Comparison of ENCODE assay signal across 35 cellular contexts in the genomic region with DNA sequence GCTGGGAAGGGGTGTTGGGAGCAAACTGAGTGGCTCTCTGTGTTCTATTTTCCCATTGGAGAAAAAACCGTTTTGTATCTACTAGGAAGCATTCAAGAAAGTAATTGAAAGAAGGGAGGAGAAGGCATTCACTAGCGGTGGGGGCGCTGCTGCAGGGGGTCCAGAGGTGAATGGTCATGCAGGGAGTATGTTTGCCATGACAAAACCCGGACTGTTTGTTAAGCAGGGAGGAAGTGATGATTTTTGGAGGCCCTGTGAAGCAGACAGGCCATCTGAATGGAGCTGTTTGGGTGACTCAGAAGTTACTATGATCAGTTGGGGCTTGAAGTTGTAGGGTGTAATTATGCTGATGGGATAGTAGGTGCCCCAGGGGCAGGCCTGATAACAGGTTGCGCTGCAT. TPM values are rescaled to one million over a fixed set of nuclear protein-coding genes. Genes with fewer than 3 reads are reported as not detected.
DNase-seq lines count a peak whose midpoint lies in the region; ATAC-seq, FAIRE-seq and TF ChIP-seq lines count a peak whose summit lies in the region.
"Had no signal": no experiment of that assay in that cellular context is flagged by ENCODE, and none has a peak within 500 bp of the region (broad histone marks: within the 10 kb centered on the region; RNA-seq: fewer than 3 reads in every experiment).

No MANE protein-coding gene starts in this region.

- DNase-seq in Caco-2: no peak
- no peak for DNase-seq in K562 (ENCODE audit: extremely low read depth in 1 of 4, low spot score in 3 of 4)
- DNase-seq in HK-2 (ENCODE audit: unreplicated experiment): no peak
- no peak for DNase-seq in NCI-H1092 treated with DMSO at 0.1 percent for 48 hours (lab: John Stamatoyannopoulos, UW)
- DNase-seq in activated naive CD4-positive, alpha-beta T cell (lab: John Stamatoyannopoulos, UW): no peak
- DNase-seq in occipital lobe (lab: John Stamatoyannopoulos, UW): no peak
- DNase-seq: activated CD4-positive, alpha-beta memory T cell treated with anti-CD3 and anti-CD28 coated beads for 36 hours; activated naive CD4-positive, alpha-beta T cell treated with Interleukin-2 at 50 U/mL for 16 hours; activated T-cell treated with anti-CD3 and anti-CD28 coated beads, Interleukin-2, amount 50 U/mL, for 72 hours; GF-D8; heart right ventricle; left colon; MM.1S; NCI-H1436 treated with DMSO at 0.1 percent for 48 hours; NCI-H2081 treated with DMSO at 0.1 percent for 48 hours; NCI-H345; NCI-H774; nephron progenitor cell; stimulated activated CD4-positive, alpha-beta T cell treated with anti-CD3 and anti-CD28 coated beads, Interleukin-2, amount 100 ng/mL, for 24 hours; stimulated activated CD8-positive, alpha-beta memory T cell treated with anti-CD3 and anti-CD28 coated beads, Interleukin-4, amount 100 ng/mL, for 48 hours; T-helper 1 cell; uterus had no signal

- peak overlapping the region; percentile 13 for H3K27ac Mint-ChIP-seq in Caco-2 (ENCODE audit: unreplicated experiment)
- H3K27ac Mint-ChIP-seq: activated CD4-positive, alpha-beta memory T cell treated with anti-CD3 and anti-CD28 coated beads for 36 hours; activated T-cell treated with anti-CD3 and anti-CD28 coated beads, Interleukin-2, amount 50 U/mL, for 72 hours; CD14-positive monocyte; dendritic cell treated with granulocyte-macrophage colony-stimulating factor and Interleukin-4, amounts not matched to agents 40 ng/mL and 50 ng/mL, for 4 days; nephron progenitor cell; stimulated activated naive CD8-positive, alpha-beta T cell treated with anti-CD3 and anti-CD28 coated beads, Interleukin-15, Interleukin-2, amounts not matched to agents 100 ng/mL and 50 ng/mL, for 24 hours had no signal

- peak overlapping the region; percentile 93 for H3K27ac ChIP-seq in HUES48 (ENCODE audit: low read depth, low read length)
- no peak overlapping the region for H3K27ac ChIP-seq in K562 (ENCODE audit: extremely low read depth, low read depth, low read length)
- H3K27ac ChIP-seq in iPS-18a (ENCODE audit: low read length): no peak overlapping the region
- H3K27ac ChIP-seq: heart right ventricle, KMS-11, parathyroid adenoma, SJSA1, thoracic aorta, uterus had no signal

- H3K9me3 ChIP-seq in Caco-2 (no peaks in the 10 kb centered on the region), HUES48 (ENCODE audit: control insufficient read depth, insufficient read depth, low read length) (no peaks in the 10 kb centered on the region), K562 (replicated peaks; ENCODE audit: control insufficient read depth, insufficient read depth, low read depth, low read length) (no peaks in the 10 kb centered on the region), iPS-18a (ENCODE audit: control insufficient read depth, low read depth, low read length) (no peaks in the 10 kb centered on the region)
- H3K9me3 ChIP-seq: heart right ventricle, SJSA1, thoracic aorta, uterus had no signal

- no peak for TF ChIP-seq POLR2A in K562 (conservative IDR thresholded peaks at IDR 0.05)

- H3K4me3 Mint-ChIP-seq in Caco-2 (ENCODE audit: unreplicated experiment): no peak overlapping the region
- H3K4me3 Mint-ChIP-seq: activated CD4-positive, alpha-beta memory T cell treated with anti-CD3 and anti-CD28 coated beads for 36 hours; activated T-cell treated with anti-CD3 and anti-CD28 coated beads, Interleukin-2, amount 50 U/mL, for 72 hours; CD14-positive monocyte; central memory CD8-positive, alpha-beta T cell; dendritic cell treated with granulocyte-macrophage colony-stimulating factor and Interleukin-4, amounts not matched to agents 40 ng/mL and 50 ng/mL, for 4 days; nephron progenitor cell; stimulated activated naive CD8-positive, alpha-beta T cell treated with anti-CD3 and anti-CD28 coated beads, Interleukin-15, Interleukin-2, amounts not matched to agents 100 ng/mL and 50 ng/mL, for 24 hours had no signal

- intact Hi-C loops in Caco-2 (cut with micrococcal nuclease; ENCODE audit: unreplicated experiment) (no loop called here), K562 (cut with micrococcal nuclease) (no loop called here)

- no peak for TF ChIP-seq EP300 in K562 (IDR thresholded peaks at IDR 0.05; ENCODE audit: low read length)

- TF ChIP-seq RAD21 in K562 (CRISPR knock-in tag; conservative IDR thresholded peaks at IDR 0.05 in 1 of 2, IDR thresholded peaks at IDR 0.05 in 1 of 2): no peak

- CTCF ChIA-PET in Caco-2 (lab: Charles Lee) (no interaction called here), K562 (lab: Yijun Ruan, JAX; ENCODE audit: low intra/inter-chr PET ratio) (no interaction called here)

- H3K4me3 ChIP-seq in Caco-2 (ENCODE audit: low read depth, low read length) (no peak overlapping the region), HUES48 (ENCODE audit: low read depth, low read length) (peak overlapping the region; percentile 7; the same call in 1 of the 2 replicates), K562 (no peak overlapping the region), iPS-18a (ENCODE audit: low read length) (peak overlapping the region; percentile 11)
- H3K4me3 ChIP-seq: heart right ventricle, SJSA1, smooth muscle cell, thoracic aorta, uterus had no signal

- H3K9me3 Mint-ChIP-seq in Caco-2 (ENCODE audit: unreplicated experiment): no peaks in the 10 kb centered on the region
- H3K9me3 Mint-ChIP-seq: activated CD4-positive, alpha-beta memory T cell treated with anti-CD3 and anti-CD28 coated beads for 36 hours; activated T-cell treated with anti-CD3 and anti-CD28 coated beads, Interleukin-2, amount 50 U/mL, for 72 hours; central memory CD8-positive, alpha-beta T cell; stimulated activated naive CD8-positive, alpha-beta T cell treated with anti-CD3 and anti-CD28 coated beads, Interleukin-15, Interleukin-2, amounts not matched to agents 100 ng/mL and 50 ng/mL, for 24 hours had no signal

- POLR2A ChIA-PET in Caco-2 (lab: Charles Lee) (no interaction called here), K562 (lab: Yijun Ruan, JAX) (interaction anchor here (0.6 kb wide), 1 partner anchor 37 kb away, joined by 3 read pairs; no protein-coding TSS in a partner anchor)

- TF ChIP-seq CTCF in Caco-2 (IDR thresholded peaks at IDR 0.05; ENCODE audit: insufficient read depth in 1 of 2, low read depth in 1 of 2, low read length in 1 of 2, severe bottlenecking in 1 of 2, unreplicated experiment in 1 of 2) (no peak), K562 (IDR thresholded peaks at IDR 0.05 in 2 of 3, conservative IDR thresholded peaks at IDR 0.05 in 1 of 3; ENCODE audit: insufficient read depth in 2 of 3, low read depth in 1 of 3, low read length in 3 of 3) (no peak)

- WGBS in K562 (ENCODE audit: insufficient coverage, low coverage, missing lambda C conversion rate): 55% methylated on average over 5 of the region's 5 CpGs

- no peak for ATAC-seq in K562
- ATAC-seq: activated T-cell treated with anti-CD3 and anti-CD28 coated beads, Interleukin-2, amount 50 U/mL, for 72 hours; heart right ventricle; left colon had no signal

- peaks cover 7% of the 10 kb centered on the region for H3K4me1 Mint-ChIP-seq in Caco-2 (ENCODE audit: low read depth, unreplicated experiment)

- in situ Hi-C loops in K562 (cut with MboI): no loop called here

- peaks cover 62% of the 10 kb centered on the region for H3K79me2 ChIP-seq in K562 (ENCODE audit: control insufficient read depth, insufficient read depth, low read length)
- H3K79me2 ChIP-seq: parathyroid adenoma had no signal

- no peaks in the 10 kb centered on the region for H3K9me1 ChIP-seq in K562 (ENCODE audit: control insufficient read depth, insufficient read depth, low read length)

- FAIRE-seq in K562 (lab: Jason Lieb, UNC): no peak
- FAIRE-seq: A204.1, frontal cortex had no signal

- H3K4me2 ChIP-seq in K562 (ENCODE audit: insufficient read depth, low read length): no peak overlapping the region
- H3K4me2 ChIP-seq: KMS-11, smooth muscle cell had no signal

- H3K36me3 Mint-ChIP-seq in Caco-2 (ENCODE audit: insufficient read depth, unreplicated experiment): no peaks in the 10 kb centered on the region
- H3K36me3 Mint-ChIP-seq: CD14-positive monocyte had no signal

- H3K4me1 ChIP-seq in Caco-2 (no peaks in the 10 kb centered on the region), HUES48 (ENCODE audit: control insufficient read depth, insufficient read depth, low read length) (peaks cover 44% of the 10 kb centered on the region), K562 (replicated peaks in 1 of 2; ENCODE audit: control insufficient read depth in 2 of 2, insufficient read depth in 2 of 2, low read length in 2 of 2) (peaks cover 0 to 17% of the 10 kb centered on the region in 2 experiments; a peak in 2 of 5 replicates), iPS-18a (ENCODE audit: control insufficient read depth, low read depth, low read length) (peaks cover 50% of the 10 kb centered on the region)
- H3K4me1 ChIP-seq: parathyroid adenoma, SJSA1, uterus had no signal

- H3K27me3 ChIP-seq in Caco-2 (replicated peaks; ENCODE audit: control insufficient read depth, insufficient read depth, low read length) (no peaks in the 10 kb centered on the region), HUES48 (ENCODE audit: control insufficient read depth, insufficient read depth, low read length) (no peaks in the 10 kb centered on the region), K562 (ENCODE audit: control insufficient read depth in 2 of 2, insufficient read depth in 2 of 2, low read length in 2 of 2) (no peaks in the 10 kb centered on the region), iPS-18a (ENCODE audit: control insufficient read depth, insufficient read depth, low read length) (no peaks in the 10 kb centered on the region)
- H3K27me3 ChIP-seq: heart right ventricle, SJSA1, uterus had no signal

- H3K36me3 ChIP-seq in Caco-2 (ENCODE audit: control insufficient read depth, insufficient read depth, low read length): no peaks in the 10 kb centered on the region
- no peaks in the 10 kb centered on the region for H3K36me3 ChIP-seq in HUES48 (ENCODE audit: control insufficient read depth, insufficient read depth, low read length)
- peaks cover 6% of the 10 kb centered on the region; the same call in 2 of the 3 replicates for H3K36me3 ChIP-seq in K562 (ENCODE audit: control insufficient read depth, insufficient read depth, low read length)
- H3K36me3 ChIP-seq in iPS-18a (ENCODE audit: control insufficient read depth, low read depth, low read length): no peaks in the 10 kb centered on the region
- H3K36me3 ChIP-seq: heart right ventricle, SJSA1, thoracic aorta, uterus had no signal

- H3K27me3 Mint-ChIP-seq in Caco-2 (ENCODE audit: insufficient read depth, unreplicated experiment): no peaks in the 10 kb centered on the region
- H3K27me3 Mint-ChIP-seq: activated CD4-positive, alpha-beta memory T cell treated with anti-CD3 and anti-CD28 coated beads for 36 hours; central memory CD8-positive, alpha-beta T cell; dendritic cell treated with granulocyte-macrophage colony-stimulating factor and Interleukin-4, amounts not matched to agents 40 ng/mL and 50 ng/mL, for 4 days; stimulated activated naive CD8-positive, alpha-beta T cell treated with anti-CD3 and anti-CD28 coated beads, Interleukin-15, Interleukin-2, amounts not matched to agents 100 ng/mL and 50 ng/mL, for 24 hours had no signal

- no peaks in the 10 kb centered on the region for H4K20me1 ChIP-seq in K562 (replicated peaks; ENCODE audit: control insufficient read depth, insufficient read depth, low read length)

- H3K9ac ChIP-seq in HUES48 (ENCODE audit: low read depth, low read length): no peak overlapping the region; the same call in 1 of the 2 replicates
- no peak overlapping the region for H3K9ac ChIP-seq in K562 (ENCODE audit: insufficient read depth in 1 of 2, low read depth in 2 of 2, low read length in 2 of 2)
- no peak overlapping the region for H3K9ac ChIP-seq in iPS-18a (ENCODE audit: low read length)
- H3K9ac ChIP-seq: KMS-11, parathyroid adenoma had no signal

- no TSS peak for BruUV-seq in Caco-2 (replicated peaks; lab: Mats Ljungman, UMichigan)
- BruUV-seq in K562 (replicated peaks; lab: Mats Ljungman, UMichigan): no TSS peak

- H2AFZ ChIP-seq in K562 (ENCODE audit: low read depth, low read length): no peak overlapping the region
- H2AFZ ChIP-seq: parathyroid adenoma had no signal

RNA-seq across cellular contexts. Expression of a gene that starts 7.0 kb away (rescaled TPM):
- total RNA-seq in Caco-2 (2022) (2.5 and 2.6 TPM in 2 replicates), K562 (2014; rRNA removed) (19.9 and 21.4 TPM in 2 replicates), K562 (2014; rRNA removed; fragmentation: Illumina TruSeq; extraction: Trizol) (25.3 and 30.4 TPM in 2 replicates), K562 (2015; rRNA removed; fragmentation: Illumina TruSeq; extraction: Trizol) (17.2 and 18.0 TPM in 2 replicates), K562 (2021) (19.2 and 22.1 TPM in 2 replicates), occipital lobe (4.7 TPM)
- total RNA-seq in K562 (2011; cell fraction: chromatin; rRNA removed; ENCODE audit: low replicate concordance): 31.1 and 42.4 TPM in 2 replicates
- total RNA-seq in K562 (2011; cell fraction: nucleolus; rRNA removed): 35.7 and 38.6 TPM in 2 replicates
- 24.4 and 28.5 TPM in 2 replicates for total RNA-seq in K562 (2011; cell fraction: nucleoplasm; rRNA removed)
- polyA plus RNA-seq in K562 (2011; rRNA removed) (15.8 and 21.0 TPM in 2 replicates), K562 (2014; fragmentation: Illumina TruSeq; extraction: Trizol) (18.8 and 20.5 TPM in 2 replicates), K562 (2014; fragmentation: Nextera tagmentation; extraction: Ambion mirVana) (1 to 10 TPM; 4.5 to 5.8 TPM), K562 (2014; rRNA removed) (12.8 and 15.6 TPM in 2 replicates)
- polyA plus RNA-seq in K562 (2011; cell fraction: cytosol; rRNA removed): 8.8 and 10.3 TPM in 2 replicates
- 15.6 and 16.8 TPM in 2 replicates for polyA plus RNA-seq in K562 (2011; cell fraction: nucleus; rRNA removed)
- polyA plus RNA-seq in K562 (2012): 7.6 and 8.9 TPM in 2 replicates
- polyA minus RNA-seq in K562 (2011; rRNA and poly(A)+ RNA removed): 36.5 and 37.0 TPM in 2 replicates
- polyA minus RNA-seq in K562 (2011; cell fraction: cytosol; rRNA and poly(A)+ RNA removed): 15.6 and 17.4 TPM in 2 replicates
- polyA minus RNA-seq in K562 (2011; cell fraction: nucleus; rRNA and poly(A)+ RNA removed): 34.3 and 49.5 TPM in 2 replicates

Comparison
In these comparisons a context has a peak if more than half of its experiments do, and no peak if none do; other contexts are left out.
1. H3K4me3 ChIP-seq: peak in HUES48 (single experiment) and iPS-18a (single experiment); none in Caco-2 (single experiment) and K562 (single experiment).